ENCODE assay signal across 1 cellular context in genomic region chrX:153474718-153475117, GRCh38.
TF ChIP-seq lines count a peak whose summit lies in the region.

No MANE protein-coding gene starts in this region.

TF ChIP-seq in GM12878, 131 proteins besides CTCF, POLR2A, EP300 and RAD21:
- TF ChIP-seq DPF2 (IDR thresholded peaks at IDR 0.05) (no peak), BHLHE40 (IDR thresholded peaks at IDR 0.05; ENCODE audit: borderline replicate concordance in 1 of 2, low read depth in 2 of 2, low read length in 1 of 2) (peak in 1 of 2 experiments; percentile 84; a peak in 2 of 4 replicates), ZBTB33 (IDR thresholded peaks at IDR 0.05) (no peak), TCF7 (IDR thresholded peaks at IDR 0.05; ENCODE audit: borderline replicate concordance) (no peak)
TF ChIP-seq in GM12878: peak in this region for 1.
